In the genomic region with DNA sequence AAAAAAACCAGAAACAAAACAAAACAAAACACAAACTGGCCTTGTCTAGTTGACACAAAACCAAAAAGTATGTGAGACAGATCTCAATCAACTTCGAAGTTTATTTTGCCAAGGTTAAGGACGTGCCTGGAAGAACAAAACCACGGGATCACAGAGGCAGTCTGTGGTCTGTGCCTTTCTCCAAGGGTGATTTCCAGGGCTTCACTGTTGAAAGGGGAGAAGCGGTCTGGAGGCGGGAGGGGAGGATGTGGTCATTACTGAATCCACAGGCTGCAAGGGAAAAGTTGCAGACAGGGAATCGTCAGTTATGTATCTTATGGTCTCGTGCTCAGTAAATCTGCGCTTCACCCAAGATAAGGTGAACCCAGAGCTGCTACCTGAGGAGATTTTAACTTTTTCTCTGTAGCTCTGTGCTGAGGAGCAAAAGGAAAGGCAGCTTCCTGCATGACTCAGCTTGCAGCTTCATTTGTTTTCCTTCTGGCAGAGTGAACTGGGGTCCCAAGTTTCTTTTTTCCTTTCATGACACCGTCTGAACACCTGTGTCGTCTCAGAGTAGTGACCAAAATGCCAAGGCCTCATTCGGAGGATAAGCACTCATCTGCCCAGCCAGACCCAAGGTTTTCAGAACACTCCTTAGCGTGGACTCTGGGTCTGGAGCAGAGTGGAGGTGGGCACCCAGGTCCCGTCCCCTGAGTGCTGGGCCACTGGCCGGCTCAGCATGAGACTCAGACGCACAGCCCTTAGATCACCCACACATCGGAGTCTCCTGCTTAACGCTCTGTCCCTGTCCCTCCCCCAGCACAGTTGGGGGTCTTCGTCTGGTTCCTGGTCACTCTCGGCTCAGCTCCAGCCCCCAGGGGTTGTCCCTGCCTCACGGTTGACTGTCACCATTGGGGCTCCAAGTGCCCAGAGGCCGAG, we compare ENCODE assay signal across 14 cellular contexts. TPM values are rescaled to one million over a fixed set of nuclear protein-coding genes. Genes with fewer than 3 reads are reported as not detected.
A peak's percentile ranks its signal among the peaks of the same experiment; 100 is the strongest.
DNase-seq lines count a peak whose midpoint lies in the region; ATAC-seq, FAIRE-seq and TF ChIP-seq lines count a peak whose summit lies in the region.
"Had no signal": no experiment of that assay in that cellular context is flagged by ENCODE, and none has a peak within 500 bp of the region (broad histone marks: within the 10 kb centered on the region; RNA-seq: fewer than 3 reads in every experiment).

No MANE protein-coding gene starts in this region.

- TF ChIP-seq EP300 in upper lobe of left lung (IDR thresholded peaks at IDR 0.05): no peak

- peak overlapping the region in 1 of 2 donors; percentile 40 for H3K27ac ChIP-seq in breast epithelium
- peak overlapping the region in 2 of 4 donors; percentile 13 to 40 for H3K27ac ChIP-seq in upper lobe of left lung
- H3K27ac ChIP-seq in small intestine (ENCODE audit: low read depth in 1 of 2, low read length in 1 of 2): no peak overlapping the region
- H3K27ac ChIP-seq: esophagus squamous epithelium, transverse colon had no signal

- no peaks in the 10 kb centered on the region for H3K9me3 ChIP-seq in breast epithelium
- H3K9me3 ChIP-seq in upper lobe of left lung: no peaks in the 10 kb centered on the region
- H3K9me3 ChIP-seq in small intestine (ENCODE audit: control insufficient read depth, low read depth): no peaks in the 10 kb centered on the region
- H3K9me3 ChIP-seq: esophagus squamous epithelium, transverse colon had no signal

- whole genome bisulfite sequencing in upper lobe of left lung, 2 donors: 47 to 53% methylated on average over 15 to 21 of the region's 21 CpGs
- 56 to 71% (median 60%) methylated on average over 21 of the region's 21 CpGs for WGBS in small intestine, 3 donors

- no TSS peak for BruUV-seq in MCF 10A (replicated peaks; lab: Mats Ljungman, UMichigan)

- peak overlapping the region; percentile 27 for H3K27ac Mint-ChIP-seq in MCF 10A (ENCODE audit: low read depth, unreplicated experiment)

- intact Hi-C loops in MCF 10A (cut with micrococcal nuclease) (no loop called here), breast epithelium (cut with DNase I; ENCODE audit: low total_unique reads) (loop anchor here (10.0 kb wide), 1 partner anchor 157 kb away; no protein-coding TSS in a partner anchor)

- TF ChIP-seq CTCF in MCF 10A (IDR thresholded peaks at IDR 0.05; ENCODE audit: unreplicated experiment): no peak
- no peak for TF ChIP-seq CTCF in breast epithelium (IDR thresholded peaks at IDR 0.05)
- no peak for TF ChIP-seq CTCF in upper lobe of left lung (IDR thresholded peaks at IDR 0.05)

- ATAC-seq in upper lobe of left lung (ENCODE audit: low FRiP score in 2 of 2): no peak
- no peak for ATAC-seq in GM19397 (IDR thresholded peaks at IDR 0.05; ENCODE audit: unreplicated experiment)
- ATAC-seq in HG03521 (IDR thresholded peaks at IDR 0.05; ENCODE audit: unreplicated experiment): no peak

- peaks cover 25% of the 10 kb centered on the region for H3K4me1 Mint-ChIP-seq in MCF 10A (ENCODE audit: insufficient read depth, unreplicated experiment)

- H3K36me3 ChIP-seq in breast epithelium: no peaks in the 10 kb centered on the region
- no peaks in the 10 kb centered on the region for H3K36me3 ChIP-seq in upper lobe of left lung
- no peaks in the 10 kb centered on the region for H3K36me3 ChIP-seq in small intestine (ENCODE audit: control insufficient read depth in 2 of 2, insufficient read depth in 2 of 2, low read length in 2 of 2)
- H3K36me3 ChIP-seq: esophagus squamous epithelium, transverse colon had no signal

- H3K4me3 Mint-ChIP-seq in MCF 10A (ENCODE audit: unreplicated experiment): no peak overlapping the region

- POLR2A ChIA-PET in MCF 10A (lab: Yijun Ruan, JAX): interaction anchor here (0.7 to 0.9 kb wide), 2 partner anchors 11 to 61 kb away, joined by 3 read pairs; no protein-coding TSS in a partner anchor

- TF ChIP-seq POLR2A in breast epithelium (IDR thresholded peaks at IDR 0.05) (no peak), upper lobe of left lung (IDR thresholded peaks at IDR 0.05) (no peak)

- no peak for FAIRE-seq in small intestine (lab: Jason Lieb, UNC)
- FAIRE-seq: TTC549 had no signal

- no peaks in the 10 kb centered on the region for H3K9me3 Mint-ChIP-seq in MCF 10A (ENCODE audit: unreplicated experiment)

- CTCF ChIA-PET in MCF 10A (lab: Yijun Ruan, JAX): interaction anchor here (0.5 to 1.2 kb wide), 4 partner anchors 15 to 125 kb away, joined by 3 to 5 read pairs (median 4); no protein-coding TSS in a partner anchor

- H3K4me1 ChIP-seq in breast epithelium (no peaks in the 10 kb centered on the region), upper lobe of left lung (peaks cover 0 to 14% (median 7%) of the 10 kb centered on the region in 4 donors), small intestine (ENCODE audit: control insufficient read depth in 2 of 2, insufficient read depth in 1 of 2, low read depth in 1 of 2, low read length in 1 of 2) (no peaks in the 10 kb centered on the region)
- H3K4me1 ChIP-seq: transverse colon had no signal

- H3K36me3 Mint-ChIP-seq in MCF 10A (ENCODE audit: insufficient read depth, unreplicated experiment): no peaks in the 10 kb centered on the region

- H3K4me3 ChIP-seq in breast epithelium (no peak overlapping the region), upper lobe of left lung (no peak overlapping the region), small intestine (ENCODE audit: low read depth in 1 of 2, low read length in 2 of 2) (no peak overlapping the region)
- H3K4me3 ChIP-seq: esophagus squamous epithelium, transverse colon had no signal

- H3K27me3 ChIP-seq in breast epithelium: no peaks in the 10 kb centered on the region
- H3K27me3 ChIP-seq in upper lobe of left lung: no peaks in the 10 kb centered on the region
- no peaks in the 10 kb centered on the region for H3K27me3 ChIP-seq in small intestine (ENCODE audit: control insufficient read depth in 2 of 2, insufficient read depth in 2 of 2, low read length in 2 of 2)
- H3K27me3 ChIP-seq: transverse colon had no signal

- H3K27me3 Mint-ChIP-seq in MCF 10A (ENCODE audit: insufficient read depth, unreplicated experiment): no peaks in the 10 kb centered on the region

- peak; percentile 51 for DNase-seq in MCF 10A (ENCODE audit: unreplicated experiment)
- DNase-seq in breast epithelium (ENCODE audit: low spot score in 2 of 2): no peak
- DNase-seq in amniotic epithelial cell (ENCODE audit: low read depth): peak; percentile 79
- DNase-seq in islet precursor cell: peak; percentile 81
- no peak for DNase-seq in upper lobe of left lung
- no peak for DNase-seq in small intestine
- DNase-seq: activated gamma-delta T cell treated with Interleukin-2 at 50 U/mL for 16 hours; esophagus squamous epithelium; NCI-H526 treated with DMSO at 0.1 percent for 48 hours; stimulated activated CD4-positive, alpha-beta T cell treated with anti-CD3 and anti-CD28 coated beads, Interleukin-4, amount 100 ng/mL, for 4 hours; transverse colon had no signal

RNA-seq across cellular contexts. Expression of gene ROPN1L, which starts 25.9 kb away (rescaled TPM):
- total RNA-seq in MCF 10A (2022): 0.82 TPM in 1 of 2 replicates, not detected in the other
- total RNA-seq in breast epithelium: 1 to 10 TPM in 1 of 3 donors, under 1 TPM in 2; 0.29 to 2.9 (median 0.48) TPM
- 10 to 100 TPM in 4 of 6 donors, 1 to 10 TPM in 1, under 1 TPM in 1; 0.89 to 70.3 (median 13.6) TPM for total RNA-seq in upper lobe of left lung
- polyA plus RNA-seq in small intestine: under 1 TPM in 1 of 3 donors, not detected in 2; 0.76 TPM

Comparison
In these comparisons a context has a peak if more than half of its experiments do, and no peak if none do; other contexts are left out.
1. DNase-seq: peak in MCF 10A (single experiment), amniotic epithelial cell (single experiment) and islet precursor cell (single experiment); none in breast epithelium (0 of 2), upper lobe of left lung (0 of 2) and small intestine (single experiment).